8 cellular contexts compared by ENCODE assay signal in the genomic region with DNA sequence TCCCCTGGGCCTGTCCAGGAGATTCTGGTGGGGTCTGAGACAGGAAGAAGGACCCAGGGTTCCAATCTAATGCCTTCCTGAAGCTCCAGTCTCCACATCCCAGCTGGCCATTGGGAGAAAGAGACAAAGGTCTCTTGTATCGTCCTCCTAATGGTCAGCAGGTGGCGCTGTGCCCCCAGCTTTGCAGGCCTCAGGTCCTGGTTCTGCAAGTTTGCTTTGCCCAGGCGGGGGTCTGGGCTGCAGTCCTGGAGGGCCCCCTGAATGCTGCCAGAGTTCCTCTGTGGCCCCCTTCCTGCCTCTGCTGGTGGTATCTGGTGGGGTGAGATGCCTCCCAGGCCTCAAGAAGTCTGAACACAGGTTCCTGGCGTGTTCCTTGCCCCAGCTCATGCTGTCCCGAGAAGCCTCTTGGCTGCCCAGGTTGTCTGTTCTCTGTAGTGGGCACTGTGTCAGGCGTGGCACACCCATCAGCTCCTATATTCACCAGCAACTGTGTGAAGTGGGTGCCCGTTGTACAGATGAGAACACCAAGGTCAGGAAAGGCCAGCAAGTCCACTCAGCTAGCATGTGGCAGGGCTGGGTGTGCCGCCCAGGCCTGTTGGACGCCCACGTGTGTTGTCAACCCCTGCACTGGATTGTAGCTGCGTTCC. TPM values are rescaled to one million over a fixed set of nuclear protein-coding genes. Genes with fewer than 3 reads are reported as not detected.
DNase-seq lines count a peak whose midpoint lies in the region; ATAC-seq and TF ChIP-seq lines count a peak whose summit lies in the region.

No MANE protein-coding gene starts in this region.

- H3K4me2 ChIP-seq in DND-41 (ENCODE audit: insufficient read depth, low read length), result no peak overlapping the region

- no peak overlapping the region for H3K9ac ChIP-seq in DND-41 (ENCODE audit: low read depth, low read length)

- H3K79me2 ChIP-seq in DND-41 (ENCODE audit: insufficient read depth, low read length), result no peaks in the 10 kb centered on the region

- peaks cover 13% of the 10 kb centered on the region for H3K4me1 Mint-ChIP-seq in activated naive CD8-positive, alpha-beta T cell treated with anti-CD3 and anti-CD28 coated beads, Interleukin-2, amount 10 ng/mL, durations not matched to agents 7 days and 5 days

- DNase-seq in DND-41 (peak; percentile 42), LHCN-M2 (ENCODE audit: low read depth) (peak; percentile 44), RWPE2 (ENCODE audit: low spot score) (no peak), heart left ventricle (peak in 4 of 5 donors; percentile 22 to 71 (median 46)), pulmonary artery endothelial cell (ENCODE audit: low read depth, low spot score) (peak; percentile 5)
- peak; percentile 64 for DNase-seq in activated naive CD8-positive, alpha-beta T cell treated with anti-CD3 and anti-CD28 coated beads, Interleukin-2, amount 10 ng/mL, durations not matched to agents 7 days and 5 days

- POLR2A ChIA-PET in activated naive CD8-positive, alpha-beta T cell treated with anti-CD3 and anti-CD28 coated beads, Interleukin-2, amount 10 ng/mL, durations not matched to agents 7 days and 5 days (lab: Charles Lee), result no interaction called here

- intact Hi-C loops in heart left ventricle (cut with DNase I), result loop anchor here in 3 of 10 donors (5.0 to 10.0 kb wide), 3 partner anchors 521 to 918 kb away; no protein-coding TSS in a partner anchor

- no peaks in the 10 kb centered on the region for H3K9me3 Mint-ChIP-seq in activated naive CD8-positive, alpha-beta T cell treated with anti-CD3 and anti-CD28 coated beads, Interleukin-2, amount 10 ng/mL, durations not matched to agents 7 days and 5 days

- WGBS in heart left ventricle, 4 donors, result 58 to 67% (median 60%) methylated on average over 7 to 11 of the region's 11 CpGs

- H3K27me3 ChIP-seq in DND-41 (ENCODE audit: insufficient read depth, low read length, poor library complexity) (no peaks in the 10 kb centered on the region), RWPE2 (ENCODE audit: insufficient read depth, poor library complexity, severe bottlenecking) (no peaks in the 10 kb centered on the region), heart left ventricle (peaks cover 0 to 16% (median 0%) of the 10 kb centered on the region in 9 donors)

- ATAC-seq in DND-41 (ENCODE audit: insufficient read depth, low read depth) (peak; percentile 85), RWPE2 (ENCODE audit: low read depth) (peak; percentile 41; the same call in 2 of the 3 replicates), heart left ventricle (peak in 3 of 4 donors; percentile 36 to 68 (median 67)), GM18909 (IDR thresholded peaks at IDR 0.05; ENCODE audit: poor library complexity, unreplicated experiment) (no peak), GM19395 (IDR thresholded peaks at IDR 0.05; ENCODE audit: unreplicated experiment) (no peak)
- peak; percentile 59 for ATAC-seq in activated naive CD8-positive, alpha-beta T cell treated with anti-CD3 and anti-CD28 coated beads, Interleukin-2, amount 10 ng/mL, durations not matched to agents 7 days and 5 days (ENCODE audit: low read depth)

- H3K27ac ChIP-seq in DND-41 (ENCODE audit: low read length) (no peak overlapping the region), RWPE2 (ENCODE audit: poor library complexity, severe bottlenecking) (no peak overlapping the region), heart left ventricle (no peak overlapping the region)

- TF ChIP-seq POLR2A in heart left ventricle (IDR thresholded peaks at IDR 0.05), result no peak

- H3K9me3 ChIP-seq in DND-41 (ENCODE audit: insufficient read depth, low read length, severe bottlenecking) (no peaks in the 10 kb centered on the region), RWPE2 (ENCODE audit: severe bottlenecking) (no peaks in the 10 kb centered on the region), heart left ventricle (no peaks in the 10 kb centered on the region)

- peak; percentile 92 for TF ChIP-seq CTCF in DND-41 (IDR thresholded peaks at IDR 0.05; ENCODE audit: borderline replicate concordance, extremely low read depth, low read length, poor library complexity, severe bottlenecking)
- peak; percentile 80 for TF ChIP-seq CTCF in RWPE2 (IDR thresholded peaks at IDR 0.05; ENCODE audit: poor library complexity, severe bottlenecking)
- TF ChIP-seq CTCF in heart left ventricle (IDR thresholded peaks at IDR 0.05), result peak; percentile 46 to 80 (median 66)

- H3K36me3 ChIP-seq in DND-41 (ENCODE audit: insufficient read depth, low read length) (no peaks in the 10 kb centered on the region), RWPE2 (ENCODE audit: low read depth) (no peaks in the 10 kb centered on the region), heart left ventricle (no peaks in the 10 kb centered on the region)

- H3K27ac Mint-ChIP-seq in activated naive CD8-positive, alpha-beta T cell treated with anti-CD3 and anti-CD28 coated beads, Interleukin-2, amount 10 ng/mL, durations not matched to agents 7 days and 5 days, result no peak overlapping the region

- H3K4me3 ChIP-seq in DND-41 (ENCODE audit: low read depth in 1 of 2, low read length in 2 of 2) (no peak overlapping the region), RWPE2 (ENCODE audit: severe bottlenecking) (no peak overlapping the region), heart left ventricle (no peak overlapping the region)

- H4K20me1 ChIP-seq in DND-41 (ENCODE audit: insufficient read depth, low read length), result peaks cover 4% of the 10 kb centered on the region; the same call in 1 of the 2 replicates

- no peaks in the 10 kb centered on the region for H3K4me1 ChIP-seq in DND-41 (ENCODE audit: insufficient read depth, low read length)
- no peaks in the 10 kb centered on the region for H3K4me1 ChIP-seq in RWPE2 (ENCODE audit: insufficient read depth, poor library complexity, severe bottlenecking)
- H3K4me1 ChIP-seq in heart left ventricle, result no peaks in the 10 kb centered on the region

- H3K27me3 Mint-ChIP-seq in activated naive CD8-positive, alpha-beta T cell treated with anti-CD3 and anti-CD28 coated beads, Interleukin-2, amount 10 ng/mL, durations not matched to agents 7 days and 5 days, result peaks cover 4% of the 10 kb centered on the region

- H2AFZ ChIP-seq in DND-41 (ENCODE audit: low read depth, low read length), result no peak overlapping the region

- no peak overlapping the region for H3K4me3 Mint-ChIP-seq in activated naive CD8-positive, alpha-beta T cell treated with anti-CD3 and anti-CD28 coated beads, Interleukin-2, amount 10 ng/mL, durations not matched to agents 7 days and 5 days

- no peaks in the 10 kb centered on the region for H3K36me3 Mint-ChIP-seq in activated naive CD8-positive, alpha-beta T cell treated with anti-CD3 and anti-CD28 coated beads, Interleukin-2, amount 10 ng/mL, durations not matched to agents 7 days and 5 days

RNA-seq across cellular contexts. Expression of gene CSF3R, which starts 33.8 kb away (rescaled TPM):
- total RNA-seq in LHCN-M2 (2014; rRNA removed), result not detected in 2 replicates
- polyA plus RNA-seq in LHCN-M2 (2012), result not detected
- total RNA-seq in activated naive CD8-positive, alpha-beta T cell treated with anti-CD3 and anti-CD28 coated beads, Interleukin-2, amount 10 ng/mL, durations not matched to agents 7 days and 5 days, result under 1 TPM; 0.17 to 0.37 TPM
- 10 to 100 TPM in 2 of 9 donors, 1 to 10 TPM in 7; 1.5 to 22.7 (median 4.5) TPM for total RNA-seq in heart left ventricle
- polyA plus RNA-seq in heart left ventricle, result 1 to 10 TPM; 2.9 to 4.1 TPM
- not detected in 2 replicates for total RNA-seq in pulmonary artery endothelial cell

RNA-seq across cellular contexts. Expression of gene MRPS15, which starts 52.3 kb away (rescaled TPM):
- total RNA-seq in LHCN-M2 (2014; rRNA removed) (78.9 and 80.3 TPM in 2 replicates), heart left ventricle (100 to 1,000 TPM in 5 of 9 donors, 10 to 100 TPM in 4; 83.5 to 137 (median 108) TPM), pulmonary artery endothelial cell (92.1 and 102 TPM in 2 replicates)
- 94.0 TPM for polyA plus RNA-seq in LHCN-M2 (2012)
- 10 to 100 TPM; 84.9 to 86.1 TPM for total RNA-seq in activated naive CD8-positive, alpha-beta T cell treated with anti-CD3 and anti-CD28 coated beads, Interleukin-2, amount 10 ng/mL, durations not matched to agents 7 days and 5 days
- 100 to 1,000 TPM; 130 to 396 TPM for polyA plus RNA-seq in heart left ventricle

Comparison
In these comparisons a context has a peak if more than half of its experiments do, and no peak if none do; other contexts are left out.
1. ATAC-seq: peak in DND-41 (single experiment), RWPE2 (single experiment), activated naive CD8-positive, alpha-beta T cell treated with anti-CD3 and anti-CD28 coated beads, Interleukin-2, amount 10 ng/mL, durations not matched to agents 7 days and 5 days (single experiment) and heart left ventricle (3 of 4); none in GM18909 (single experiment) and GM19395 (single experiment).
2. Peak in every context shown above with its lines, with median percentiles within 50 percentile points of each other: CTCF ChIP-seq.